Comparison of ENCODE assay signal across 13 cellular contexts in genomic region chr18:58787750-58788149, GRCh38.
DNase-seq lines count a peak whose midpoint lies in the region; ATAC-seq and TF ChIP-seq lines count a peak whose summit lies in the region.
"Had no signal": no experiment of that assay in that cellular context is flagged by ENCODE, and none has a peak within 500 bp of the region (broad histone marks: within the 10 kb centered on the region; RNA-seq: fewer than 3 reads in every experiment).

No MANE protein-coding gene starts in this region.

- H3K56ac ChIP-seq in IMR-90 (ENCODE audit: extremely low read depth, insufficient read depth, low read length), result no peak overlapping the region

- in situ Hi-C loops in IMR-90 (cut with MboI; ENCODE audit: low sequenced_read_pairs), result loop anchor here (5.0 kb wide), 1 partner anchor 270 kb away; no protein-coding TSS in a partner anchor

- dilution Hi-C loops in IMR-90 (cut with HindIII; ENCODE audit: low sequenced_read_pairs, unreplicated experiment), result loop anchor here (25.0 kb wide), 1 partner anchor 275 kb away; no protein-coding TSS in a partner anchor

- no peak overlapping the region for H2BK5ac ChIP-seq in IMR-90 (ENCODE audit: low read depth, low read length, poor library complexity, severe bottlenecking)

- H2BK20ac ChIP-seq in IMR-90 (ENCODE audit: low read depth, low read length), result peak overlapping the region; percentile 93

- H3K9me3 ChIP-seq in IMR-90 (ENCODE audit: control insufficient read depth, insufficient read depth, low read length), result no peaks in the 10 kb centered on the region
- no peaks in the 10 kb centered on the region for H3K9me3 ChIP-seq in skeletal muscle tissue (ENCODE audit: control insufficient read depth in 3 of 3, low read length in 3 of 3)
- H3K9me3 ChIP-seq: stomach had no signal

- no TSS peak for BruUV-seq in IMR-90 (replicated peaks; lab: Mats Ljungman, UMichigan)

- no peaks in the 10 kb centered on the region for H4K20me1 ChIP-seq in IMR-90 (ENCODE audit: insufficient read depth, low read length)

- no peaks in the 10 kb centered on the region; a peak in 1 of 4 replicates for H3K79me1 ChIP-seq in IMR-90 (ENCODE audit: low read depth in 1 of 2, low read length in 2 of 2)

- H2AK9ac ChIP-seq in IMR-90 (replicated peaks; ENCODE audit: low read depth, low read length, poor library complexity), result no peak overlapping the region

- no peak for ATAC-seq in IMR-90 (ENCODE audit: low read depth)

- no peak overlapping the region for H3K9ac ChIP-seq in IMR-90 (ENCODE audit: low read depth, low read length)
- H3K9ac ChIP-seq in skeletal muscle tissue (ENCODE audit: low read depth in 1 of 3, low read length in 3 of 3), result no peak overlapping the region

- peak overlapping the region; percentile 1 for H2AFZ ChIP-seq in IMR-90 (replicated peaks; ENCODE audit: low read length, poor library complexity)

- peak overlapping the region in 1 of 2 experiments; percentile 89; a peak in 2 of 4 replicates for H4K8ac ChIP-seq in IMR-90 (ENCODE audit: low read depth in 2 of 2, low read length in 2 of 2)

- H3K4me1 ChIP-seq in IMR-90 (ENCODE audit: control insufficient read depth, insufficient read depth, low read length), result peaks cover 25% of the 10 kb centered on the region
- H3K4me1 ChIP-seq in skeletal muscle tissue (ENCODE audit: control insufficient read depth in 3 of 3, insufficient read depth in 3 of 3, low read length in 3 of 3), result peaks cover 17 to 36% (median 35%) of the 10 kb centered on the region in 3 donors

- H3K4ac ChIP-seq in IMR-90 (ENCODE audit: low read depth, low read length), result peak overlapping the region; percentile 66

- H3K4me3 ChIP-seq in IMR-90 (ENCODE audit: insufficient read depth, low read depth, low read length) (no peak overlapping the region), skeletal muscle tissue (ENCODE audit: low read length in 3 of 3) (peak overlapping the region in 1 of 3 donors; percentile 1)
- H3K4me3 ChIP-seq: stomach had no signal

- no peak overlapping the region for H3K14ac ChIP-seq in IMR-90 (replicated peaks; ENCODE audit: low read depth, low read length)

- DNase-seq in IMR-90 (no peak), anterior cingulate cortex (lab: John Stamatoyannopoulos, UW) (peak in 32 of 58 donors; percentile 3 to 68 (median 18)), medulla oblongata (ENCODE audit: extremely low spot score) (peak; percentile 44), COLO829 (ENCODE audit: low spot score) (no peak), dedifferentiated amniotic fluid mesenchymal stem cell (ENCODE audit: extremely low spot score) (no peak)
- DNase-seq in activated CD4-positive, CD25-positive, alpha-beta regulatory T cell (lab: John Stamatoyannopoulos, UW), result no peak
- DNase-seq: activated CD4-positive, alpha-beta T cell treated with anti-CD3 and anti-CD28 coated beads for 4 hours; CD4-positive, CD25-positive, alpha-beta regulatory T cell; EL; foreskin melanocyte; NCI-H1694 treated with DMSO at 0.1 percent for 48 hours; stomach had no signal

- TF ChIP-seq RAD21 in IMR-90 (IDR thresholded peaks at IDR 0.05; ENCODE audit: low read length), result no peak

- H4K91ac ChIP-seq in IMR-90 (ENCODE audit: insufficient read depth, low read depth, low read length), result peak overlapping the region; percentile 41

- peaks cover 19% of the 10 kb centered on the region for H3K9me1 ChIP-seq in IMR-90 (ENCODE audit: insufficient read depth, low read length)

- peak overlapping the region; percentile 68; the same call in 1 of the 3 replicates for H2BK15ac ChIP-seq in IMR-90 (ENCODE audit: low read depth, low read length)

- no peak overlapping the region for H3K23ac ChIP-seq in IMR-90 (ENCODE audit: low read depth, low read length)

- POLR2A ChIA-PET in IMR-90 (lab: Charles Lee; ENCODE audit: unreplicated experiment), result no interaction called here

- H4K5ac ChIP-seq in IMR-90 (ENCODE audit: low read depth, low read length), result peak overlapping the region; percentile 22; the same call in 1 of the 2 replicates

- H2AK5ac ChIP-seq in IMR-90 (ENCODE audit: low read depth, low read length), result peak overlapping the region; percentile 66

- TF ChIP-seq POLR2A in IMR-90 (IDR thresholded peaks at IDR 0.05; ENCODE audit: low read depth, low read length), result no peak

- H3K18ac ChIP-seq in IMR-90 (ENCODE audit: low read depth, low read length), result peak overlapping the region; percentile 21; the same call in 1 of the 2 replicates

- H2BK120ac ChIP-seq in IMR-90 (ENCODE audit: low read depth, low read length), result peak overlapping the region; percentile 96

- H3K4me2 ChIP-seq in IMR-90 (ENCODE audit: low read depth, low read length), result no peak overlapping the region

- no peak for TF ChIP-seq CTCF in IMR-90 (conservative IDR thresholded peaks at IDR 0.05; ENCODE audit: low read depth, low read length)

- H3K27me3 ChIP-seq in IMR-90 (ENCODE audit: control insufficient read depth, insufficient read depth, low read length) (no peaks in the 10 kb centered on the region), skeletal muscle tissue (ENCODE audit: control insufficient read depth in 3 of 3, insufficient read depth in 3 of 3, low read length in 3 of 3) (no peaks in the 10 kb centered on the region)
- H3K27me3 ChIP-seq: stomach had no signal

- WGBS in IMR-90 (ENCODE audit: extremely low coverage in 2 of 2, insufficient read length in 1 of 2), 2 experiments, result 40% methylated on average over 1 of the region's 9 CpGs; no CpG with 5 or more reads in 1 of the 2 experiments

- H3K27ac ChIP-seq in IMR-90 (ENCODE audit: insufficient read depth, low read length), result no peak overlapping the region
- H3K27ac ChIP-seq in skeletal muscle tissue (ENCODE audit: low read depth, low read length), result peak overlapping the region; percentile 52

- intact Hi-C loops in IMR-90 (cut with micrococcal nuclease), result loop anchor here (2.0 to 5.0 kb wide), 2 partner anchors 77 to 165 kb away; partner anchors contain the start of gene ZNF532

- H3K36me3 ChIP-seq in IMR-90 (ENCODE audit: control insufficient read depth, insufficient read depth, low read length), result no peaks in the 10 kb centered on the region
- no peaks in the 10 kb centered on the region for H3K36me3 ChIP-seq in skeletal muscle tissue (ENCODE audit: control insufficient read depth in 3 of 3, insufficient read depth in 3 of 3, low read length in 3 of 3)
- H3K36me3 ChIP-seq: stomach had no signal

- CTCF ChIA-PET in IMR-90 (lab: Yijun Ruan, JAX), result interaction anchor here (0.6 kb wide), 1 partner anchor 73 kb away, joined by 3 read pairs; no protein-coding TSS in a partner anchor

TF ChIP-seq in IMR-90, 13 proteins besides CTCF, POLR2A, EP300 and RAD21:
- TF ChIP-seq NFE2L2 (IDR thresholded peaks at IDR 0.05; ENCODE audit: low read depth, low read length), result no peak
- TF ChIP-seq MXI1 (IDR thresholded peaks at IDR 0.05; ENCODE audit: borderline replicate concordance, low read depth, low read length), result no peak
- TF ChIP-seq RFX5 (IDR thresholded peaks at IDR 0.05; ENCODE audit: low read depth, low read length), result no peak
- no peak for TF ChIP-seq SMC3 (IDR thresholded peaks at IDR 0.05; ENCODE audit: low read depth, low read length)
- no peak for TF ChIP-seq CEBPB (IDR thresholded peaks at IDR 0.05; ENCODE audit: low read depth, low read length)
- TF ChIP-seq FOS (IDR thresholded peaks at IDR 0.05; ENCODE audit: low read depth, low read length), result no peak
- TF ChIP-seq MAZ (IDR thresholded peaks at IDR 0.05; ENCODE audit: borderline replicate concordance, low read depth, low read length), result no peak
- TF ChIP-seq CHD1 (IDR thresholded peaks at IDR 0.05; ENCODE audit: low read depth, low read length), result no peak
- no peak for TF ChIP-seq MAFK (IDR thresholded peaks at IDR 0.05; ENCODE audit: low read depth, low read length)
- TF ChIP-seq BHLHE40 (IDR thresholded peaks at IDR 0.05; ENCODE audit: low read depth, low read length), result no peak
- TF ChIP-seq RCOR1 (IDR thresholded peaks at IDR 0.05; ENCODE audit: insufficient replicate concordance, low read length), result no peak
- no peak for TF ChIP-seq USF2 (IDR thresholded peaks at IDR 0.05; ENCODE audit: low read depth, low read length)
- TF ChIP-seq, protein P1, sequence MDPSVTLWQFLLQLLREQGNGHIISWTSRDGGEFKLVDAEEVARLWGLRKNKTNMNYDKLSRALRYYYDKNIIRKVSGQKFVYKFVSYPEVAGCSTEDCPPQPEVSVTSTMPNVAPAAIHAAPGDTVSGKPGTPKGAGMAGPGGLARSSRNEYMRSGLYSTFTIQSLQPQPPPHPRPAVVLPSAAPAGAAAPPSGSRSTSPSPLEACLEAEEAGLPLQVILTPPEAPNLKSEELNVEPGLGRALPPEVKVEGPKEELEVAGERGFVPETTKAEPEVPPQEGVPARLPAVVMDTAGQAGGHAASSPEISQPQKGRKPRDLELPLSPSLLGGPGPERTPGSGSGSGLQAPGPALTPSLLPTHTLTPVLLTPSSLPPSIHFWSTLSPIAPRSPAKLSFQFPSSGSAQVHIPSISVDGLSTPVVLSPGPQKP (IDR thresholded peaks at IDR 0.05; ENCODE audit: borderline replicate concordance, low read depth, low read length), result no peak

Comparison
In these comparisons a context has a peak if more than half of its experiments do, and no peak if none do; other contexts are left out.
1. DNase-seq: peak in anterior cingulate cortex (32 of 58) and medulla oblongata (single experiment); none in IMR-90 (single experiment), COLO829 (single experiment), dedifferentiated amniotic fluid mesenchymal stem cell (single experiment) and activated CD4-positive, CD25-positive, alpha-beta regulatory T cell (0 of 4).